ENCODE assay signal across 8 cellular contexts in genomic region chr12:41277019-41277770, GRCh38.
DNase-seq lines count a peak whose midpoint lies in the region; ATAC-seq, FAIRE-seq and TF ChIP-seq lines count a peak whose summit lies in the region.

No MANE protein-coding gene starts in this region.

- in situ Hi-C loops in astrocyte of the cerebellum (cut with HindIII; ENCODE audit: low sequenced_read_pairs) = no loop called here

- FAIRE-seq in keratinocyte (lab: Jason Lieb, UNC) = peak; percentile 94
- FAIRE-seq in urothelium cell line (lab: Jason Lieb, UNC) = no peak

- H3K27ac ChIP-seq in keratinocyte (ENCODE audit: control insufficient read depth, insufficient read depth, low read length) = no peak overlapping the region

- DNase-seq in NOMO-1 (lab: John Stamatoyannopoulos, UW; ENCODE audit: unreplicated experiment in 2 of 2) (peak; percentile 22 to 46), NOMO-1 treated with dmso at 0.1 percent for 144 hours (lab: John Stamatoyannopoulos, UW; ENCODE audit: unreplicated experiment) (no peak), H4 (ENCODE audit: low spot score) (peak; percentile 41), NCI-H2107 (lab: John Stamatoyannopoulos, UW) (peak; percentile 16), astrocyte of the cerebellum (ENCODE audit: low read depth) (peak; percentile 23), keratinocyte (ENCODE audit: low read depth, low spot score) (no peak), urothelium cell line (ENCODE audit: low spot score) (peak; percentile 56)

- no peaks in the 10 kb centered on the region for H3K27me3 ChIP-seq in keratinocyte (ENCODE audit: control insufficient read depth, extremely low read depth, insufficient read depth, low read length)

- no peaks in the 10 kb centered on the region for H3K4me1 ChIP-seq in keratinocyte (ENCODE audit: control insufficient read depth, extremely low read depth, insufficient read depth, low read length)

- dilution Hi-C loops in keratinocyte (cut with MboI; ENCODE audit: extremely low pct_ligation_motif_present, low sequenced_read_pairs) = no loop called here

- no peaks in the 10 kb centered on the region for H3K36me3 ChIP-seq in keratinocyte (ENCODE audit: control insufficient read depth in 2 of 2, extremely low read depth in 1 of 2, insufficient read depth in 2 of 2, low read length in 2 of 2)

- no peaks in the 10 kb centered on the region for H4K20me1 ChIP-seq in keratinocyte (ENCODE audit: control insufficient read depth, extremely low read depth, insufficient read depth, low read length)

- no peak overlapping the region for H3K4me2 ChIP-seq in keratinocyte (ENCODE audit: control insufficient read depth, extremely low read depth, insufficient read depth, low read depth, low read length)

- H3K9me3 ChIP-seq in keratinocyte (ENCODE audit: control insufficient read depth, low read depth, low read length) = no peaks in the 10 kb centered on the region

- no peaks in the 10 kb centered on the region for H3K79me2 ChIP-seq in keratinocyte (ENCODE audit: control insufficient read depth, insufficient read depth, low read length)

- peak; percentile 60 for TF ChIP-seq CTCF in astrocyte of the cerebellum (IDR thresholded peaks at IDR 0.05; ENCODE audit: low read depth, low read length, missing control alignments)
- TF ChIP-seq CTCF in keratinocyte (optimal IDR thresholded peaks at IDR 0.05 in 1 of 3, IDR thresholded peaks at IDR 0.05 in 1 of 3, conservative IDR thresholded peaks at IDR 0.05 in 1 of 3; ENCODE audit: extremely low read depth in 1 of 3, insufficient read depth in 2 of 3, low read length in 3 of 3) = peak; percentile 52 to 55 (median 55)

- no peak overlapping the region for H3K9ac ChIP-seq in keratinocyte (ENCODE audit: control insufficient read depth, extremely low read depth, insufficient read depth, low read length)

- H3K4me3 ChIP-seq in astrocyte of the cerebellum (ENCODE audit: low read depth, low read length) (no peak overlapping the region), keratinocyte (ENCODE audit: control insufficient read depth in 2 of 3, extremely low read depth in 1 of 3, insufficient read depth in 2 of 3, low read depth in 1 of 3, low read length in 3 of 3) (no peak overlapping the region)

- no peak for ATAC-seq in GM21447 (IDR thresholded peaks at IDR 0.05; ENCODE audit: unreplicated experiment)

- no peak overlapping the region for H2AFZ ChIP-seq in keratinocyte (ENCODE audit: control insufficient read depth, low read length)

- H3K9me1 ChIP-seq in keratinocyte (ENCODE audit: control insufficient read depth, extremely low read depth, insufficient read depth, low read length) = no peaks in the 10 kb centered on the region

Comparison
In these comparisons a context has a peak if more than half of its experiments do, and no peak if none do; other contexts are left out.
1. DNase-seq: peak in NOMO-1 (2 of 2), H4 (single experiment), NCI-H2107 (single experiment), astrocyte of the cerebellum (single experiment) and urothelium cell line (single experiment); none in NOMO-1 treated with dmso at 0.1 percent for 144 hours (single experiment) and keratinocyte (single experiment).